In the genomic region with DNA sequence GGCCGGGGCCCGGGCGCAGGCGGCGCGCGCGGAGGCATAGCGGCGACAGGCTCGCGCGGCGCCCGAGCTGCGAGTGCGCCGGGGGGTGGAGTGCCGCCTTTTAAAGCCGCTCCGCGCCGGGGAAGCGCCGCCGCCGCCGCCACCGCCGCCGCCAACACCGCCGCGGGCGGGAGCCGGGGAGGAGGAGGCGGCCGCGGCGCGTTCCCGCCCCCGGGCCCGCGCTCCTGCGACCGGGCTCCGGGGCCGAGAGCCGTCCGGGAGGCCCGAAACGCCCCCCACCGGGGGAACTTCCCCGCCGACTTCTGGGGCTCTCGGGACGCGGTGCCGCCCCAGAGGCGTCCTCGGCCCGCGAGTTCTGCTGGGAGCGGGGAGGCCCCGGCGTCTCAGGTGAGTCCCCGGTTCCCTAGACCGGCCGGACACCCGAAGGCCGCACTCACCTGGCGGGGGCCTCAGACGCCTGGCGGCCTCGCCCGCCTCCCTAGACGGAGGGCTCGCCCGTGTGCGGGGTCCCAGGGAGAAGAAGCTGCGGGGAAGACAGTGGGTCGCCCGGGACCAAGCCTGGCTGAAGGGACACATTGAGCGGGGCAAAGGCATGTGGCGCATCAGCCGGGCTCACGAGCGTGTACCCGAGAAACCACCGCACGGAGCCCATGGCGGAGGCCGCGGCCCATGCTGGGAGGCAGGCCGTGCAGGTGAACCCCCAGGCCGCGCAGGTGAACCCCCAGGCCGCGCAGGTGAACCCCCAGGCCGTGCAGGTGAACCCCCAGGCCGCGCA, we compare ENCODE assay signal across 9 cellular contexts. TPM values are rescaled to one million over a fixed set of nuclear protein-coding genes. Genes with fewer than 3 reads are reported as not detected.
DNase-seq lines count a peak whose midpoint lies in the region; ATAC-seq, FAIRE-seq and TF ChIP-seq lines count a peak whose summit lies in the region.
"Had no signal": no experiment of that assay in that cellular context is flagged by ENCODE, and none has a peak within 500 bp of the region (broad histone marks: within the 10 kb centered on the region; RNA-seq: fewer than 3 reads in every experiment).

A gene (minus strand): TSS at position 75 of the 775 bp plus-strand sequence. CDS start 37 bp downstream, at position 38.

- H3K4me1 Mint-ChIP-seq in neural progenitor cell, result peaks cover 43% of the 10 kb centered on the region

- peaks cover 43% of the 10 kb centered on the region for H3K27me3 Mint-ChIP-seq in neural progenitor cell (ENCODE audit: insufficient read depth, low read depth)

- H3K9me3 ChIP-seq in NT2/D1 (ENCODE audit: insufficient read depth, low read length) (no peaks in the 10 kb centered on the region; the same call in 1 of the 2 replicates), neural progenitor cell (ENCODE audit: low read depth) (no peaks in the 10 kb centered on the region)

- H3K27ac ChIP-seq in foreskin keratinocyte (no peak within 1 kb of the TSS), neural progenitor cell (no peak within 1 kb of the TSS)
- H3K27ac ChIP-seq: KMS-11 had no signal

- TF ChIP-seq CTCF in foreskin keratinocyte (conservative IDR thresholded peaks at IDR 0.05) (no peak), neural progenitor cell (IDR thresholded peaks at IDR 0.05) (no peak)

- DNase-seq in GM12891 (ENCODE audit: insufficient read length, low spot score), result peak; percentile 56
- no peak for DNase-seq in NT2/D1 (ENCODE audit: low read depth, low spot score)
- no peak for DNase-seq in foreskin keratinocyte
- DNase-seq in neural progenitor cell (ENCODE audit: low spot score), result peak; percentile 77
- no peak for DNase-seq in NCI-H446 (lab: John Stamatoyannopoulos, UW)
- no peak for DNase-seq in NCI-H1930 (lab: John Stamatoyannopoulos, UW)
- no peak for DNase-seq in kidney glomerular epithelial cell (lab: John Stamatoyannopoulos, UW)

- peaks cover 38% of the 10 kb centered on the region for H3F3A ChIP-seq in neural progenitor cell (ENCODE audit: low read depth)

- peak within 1 kb of the TSS; percentile 45 for H3K4me3 ChIP-seq in NT2/D1 (ENCODE audit: insufficient read length, low read depth)
- H3K4me3 ChIP-seq in neural progenitor cell, result peak within 1 kb of the TSS; percentile 47

- H2AFZ ChIP-seq in neural progenitor cell (replicated peaks), result peak within 1 kb of the TSS; percentile 82

- peak within 1 kb of the TSS; percentile 74 for H3K4me2 ChIP-seq in neural progenitor cell
- H3K4me2 ChIP-seq: KMS-11 had no signal

- no peaks in the 10 kb centered on the region for H3K36me3 ChIP-seq in NT2/D1 (ENCODE audit: insufficient read depth, insufficient read length, low read length)
- no peaks in the 10 kb centered on the region for H3K36me3 ChIP-seq in neural progenitor cell

- peaks cover 14% of the 10 kb centered on the region for H3K9me3 Mint-ChIP-seq in neural progenitor cell

- no peaks in the 10 kb centered on the region for H3K4me1 ChIP-seq in NT2/D1 (ENCODE audit: insufficient read depth, insufficient read length)
- H3K4me1 ChIP-seq in foreskin keratinocyte, result no peaks in the 10 kb centered on the region
- H3K4me1 ChIP-seq in neural progenitor cell, result peaks cover 31% of the 10 kb centered on the region

- H3K79me2 ChIP-seq in neural progenitor cell (ENCODE audit: low read depth), result no peaks in the 10 kb centered on the region

- peaks cover 5% of the 10 kb centered on the region for H3K36me3 Mint-ChIP-seq in neural progenitor cell

- no peak for FAIRE-seq in GM12891 (lab: Jason Lieb, UNC)

- H4K20me1 ChIP-seq in neural progenitor cell (ENCODE audit: low read depth), result peaks cover 6% of the 10 kb centered on the region

- H3K27me3 ChIP-seq in NT2/D1 (ENCODE audit: insufficient read depth, insufficient read length) (peaks cover 28% of the 10 kb centered on the region), foreskin keratinocyte (peaks cover 24% of the 10 kb centered on the region), neural progenitor cell (peaks cover 78% of the 10 kb centered on the region)

- ATAC-seq in foreskin keratinocyte (peak; percentile 37), HG03439 (IDR thresholded peaks at IDR 0.05; ENCODE audit: unreplicated experiment) (no peak)

- TF ChIP-seq POLR2A in GM12891 (IDR thresholded peaks at IDR 0.05; ENCODE audit: low read depth, low read length), result no peak

- H3K4me3 Mint-ChIP-seq in neural progenitor cell, result peak within 1 kb of the TSS; percentile 84

- peak within 1 kb of the TSS; percentile 68 for H3K9ac ChIP-seq in NT2/D1 (ENCODE audit: insufficient read length, low read depth)
- H3K9ac ChIP-seq in neural progenitor cell, result no peak within 1 kb of the TSS
- H3K9ac ChIP-seq: KMS-11 had no signal

- no peak within 1 kb of the TSS for H3K27ac Mint-ChIP-seq in neural progenitor cell

TF ChIP-seq in GM12891, 5 proteins besides CTCF, POLR2A, EP300 and RAD21:
- TF ChIP-seq TAF1 (IDR thresholded peaks at IDR 0.05; ENCODE audit: low read depth, low read length) (no peak), POLR2AphosphoS5 (IDR thresholded peaks at IDR 0.05; ENCODE audit: low read depth, low read length) (no peak), SPI1 (IDR thresholded peaks at IDR 0.05; ENCODE audit: low read depth, low read length) (no peak), POU2F2 (IDR thresholded peaks at IDR 0.05; ENCODE audit: low read depth, low read length) (no peak), PAX5 (IDR thresholded peaks at IDR 0.05; ENCODE audit: insufficient read depth, low read length, severe bottlenecking) (no peak)

RNA-seq across cellular contexts. Expression of the gene that starts here (rescaled TPM):
- polyA plus RNA-seq in GM12891 (2012; ENCODE audit: low read depth, missing spikeins), result 1.4 TPM
- total RNA-seq in foreskin keratinocyte (2.9 and 3.7 TPM in 2 replicates), neural progenitor cell (ENCODE audit: low replicate concordance) (1.9 and 2.2 TPM in 2 replicates)
- polyA plus RNA-seq in foreskin keratinocyte, result 1.3 and 1.5 TPM in 2 replicates

Comparison
In these comparisons a context has a peak if more than half of its experiments do, and no peak if none do; other contexts are left out.
1. DNase-seq: peak in GM12891 (single experiment) and neural progenitor cell (single experiment); none in NT2/D1 (single experiment), foreskin keratinocyte (0 of 2), NCI-H446 (0 of 2), NCI-H1930 (0 of 2) and kidney glomerular epithelial cell (single experiment).